27 cellular contexts compared by ENCODE assay signal in the genomic region with DNA sequence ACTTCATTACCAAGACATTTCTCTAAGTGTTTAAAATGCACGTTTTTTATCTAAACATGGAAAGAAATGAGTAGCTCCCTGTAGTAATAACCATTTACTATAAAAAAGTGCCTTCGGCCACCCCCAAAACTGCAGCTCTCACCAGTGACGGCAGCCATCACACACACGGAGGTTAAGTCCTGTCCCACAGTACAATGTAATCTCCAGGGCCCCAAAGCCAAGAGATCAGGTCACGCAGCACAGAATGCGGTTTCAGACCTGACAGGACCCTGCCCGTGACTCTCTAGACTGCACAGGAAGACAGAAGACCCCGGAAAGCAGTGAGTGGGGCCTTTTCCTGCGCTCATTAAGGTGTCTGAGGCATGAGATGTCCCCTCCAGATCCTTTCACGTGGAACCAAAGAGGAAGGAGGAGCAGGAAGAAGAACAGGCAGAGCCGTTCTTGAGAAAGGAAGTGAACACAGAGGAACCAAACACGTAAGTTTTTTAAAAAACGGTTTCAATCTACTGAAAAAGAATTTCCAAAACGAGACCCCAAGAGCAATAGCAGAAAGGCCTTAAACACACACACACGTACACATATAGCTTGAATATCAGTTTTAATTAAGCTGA.
DNase-seq lines count a peak whose midpoint lies in the region; ATAC-seq, FAIRE-seq and TF ChIP-seq lines count a peak whose summit lies in the region.
"Had no signal": no experiment of that assay in that cellular context is flagged by ENCODE, and none has a peak within 500 bp of the region (broad histone marks: within the 10 kb centered on the region; RNA-seq: fewer than 3 reads in every experiment).

No MANE protein-coding gene starts in this region.

- H3K27me3 ChIP-seq in OCI-LY1 (ENCODE audit: insufficient read depth, low read length): no peaks in the 10 kb centered on the region
- H3K27me3 ChIP-seq in K562 (ENCODE audit: control insufficient read depth in 2 of 2, insufficient read depth in 2 of 2, low read length in 2 of 2): peaks cover 14 to 25% of the 10 kb centered on the region in 2 experiments
- H3K27me3 ChIP-seq: adrenal gland, SJCRH30, tibial nerve had no signal

- intact Hi-C loops in K562 (cut with micrococcal nuclease): no loop called here

- H3K27ac ChIP-seq in OCI-LY1 (ENCODE audit: low read depth, low read length, poor library complexity, severe bottlenecking) (peak overlapping the region; percentile 81), K562 (ENCODE audit: extremely low read depth, low read depth, low read length) (no peak overlapping the region)
- H3K27ac ChIP-seq: A549, adrenal gland, epithelial cell of prostate, KMS-11, SJCRH30, tibial nerve had no signal

- no TSS peak for BruUV-seq in K562 (replicated peaks; lab: Mats Ljungman, UMichigan)

- TF ChIP-seq POLR2A in K562 (conservative IDR thresholded peaks at IDR 0.05): no peak

- peak overlapping the region; percentile 87; the same call in 1 of the 2 replicates for H2AFZ ChIP-seq in OCI-LY1 (ENCODE audit: low read length)
- H2AFZ ChIP-seq in K562 (ENCODE audit: low read depth, low read length): peak overlapping the region; percentile 49

- H3K9ac ChIP-seq in OCI-LY1 (ENCODE audit: low read length): peak overlapping the region; percentile 57
- no peak overlapping the region for H3K9ac ChIP-seq in K562 (ENCODE audit: insufficient read depth in 1 of 2, low read depth in 2 of 2, low read length in 2 of 2)
- H3K9ac ChIP-seq: KMS-11 had no signal

- H3K4me3 ChIP-seq in OCI-LY1 (ENCODE audit: low read depth, low read length, poor library complexity, severe bottlenecking) (peak overlapping the region; percentile 26), K562 (no peak overlapping the region)
- H3K4me3 ChIP-seq: A549, adrenal gland, HAP-1, SJCRH30, tibial nerve had no signal

- TF ChIP-seq CTCF in OCI-LY1 (IDR thresholded peaks at IDR 0.05; ENCODE audit: low read length): no peak
- TF ChIP-seq CTCF in K562 (IDR thresholded peaks at IDR 0.05 in 2 of 3, conservative IDR thresholded peaks at IDR 0.05 in 1 of 3; ENCODE audit: insufficient read depth in 2 of 3, low read depth in 1 of 3, low read length in 3 of 3): no peak

- POLR2A ChIA-PET in K562 (lab: Yijun Ruan, JAX): no interaction called here

- no peaks in the 10 kb centered on the region for H3K9me1 ChIP-seq in K562 (ENCODE audit: control insufficient read depth, insufficient read depth, low read length)

- H3K4me2 ChIP-seq in OCI-LY1 (ENCODE audit: low read length) (peak overlapping the region; percentile 62), K562 (ENCODE audit: insufficient read depth, low read length) (no peak overlapping the region)
- H3K4me2 ChIP-seq: A549, KMS-11 had no signal

- TF ChIP-seq RAD21 in K562 (CRISPR knock-in tag; conservative IDR thresholded peaks at IDR 0.05 in 1 of 2, IDR thresholded peaks at IDR 0.05 in 1 of 2): no peak

- CTCF ChIA-PET in K562 (lab: Yijun Ruan, JAX; ENCODE audit: low intra/inter-chr PET ratio): no interaction called here

- in situ Hi-C loops in K562 (cut with MboI): no loop called here

- no peaks in the 10 kb centered on the region for H3K9me2 ChIP-seq in OCI-LY1 (ENCODE audit: low read depth, low read length)

- FAIRE-seq in K562 (lab: Jason Lieb, UNC): no peak
- FAIRE-seq: A549, G401.6, HTR-8/SVneo had no signal

- H3F3A ChIP-seq in OCI-LY1 (ENCODE audit: insufficient read depth, low read length): no peaks in the 10 kb centered on the region

- H3K79me2 ChIP-seq in OCI-LY1 (ENCODE audit: insufficient read depth, low read length) (no peaks in the 10 kb centered on the region), K562 (ENCODE audit: control insufficient read depth, insufficient read depth, low read length) (no peaks in the 10 kb centered on the region)

- TF ChIP-seq EP300 in K562 (IDR thresholded peaks at IDR 0.05; ENCODE audit: low read length): no peak

- 3% methylated on average over 14 of the region's 15 CpGs for WGBS in K562 (ENCODE audit: insufficient coverage, low coverage, missing lambda C conversion rate)

- peak; percentile 20 to 47 for DNase-seq in AML-193 (lab: John Stamatoyannopoulos, UW)
- no peak for DNase-seq in K562 (ENCODE audit: extremely low read depth in 1 of 4, low spot score in 3 of 4)
- DNase-seq in COR-L47 (lab: John Stamatoyannopoulos, UW): no peak
- no peak for DNase-seq in T1000 (lab: John Stamatoyannopoulos, UW)
- no peak for DNase-seq in dermis blood vessel endothelial cell
- DNase-seq: activated CD4-positive, alpha-beta T cell treated with anti-CD3 and anti-CD28 coated beads, Interleukin-2, amount 10 ng/mL, durations not matched to agents 24 days and 14 days; activated CD8-positive, alpha-beta memory T cell treated with anti-CD3 and anti-CD28 coated beads, Interleukin-2, amount 10 ng/mL, durations not matched to agents 7 days and 5 days; activated naive CD4-positive, alpha-beta T cell; activated T-cell treated with anti-CD3 and anti-CD28 coated beads, Interleukin-2, amount 50 U/mL, for 72 hours; adrenal gland; DMS53; head of caudate nucleus; NCI-H1694; NCI-H524 treated with DMSO at 0.1 percent for 48 hours; NK-92 treated with Interleukin-12 subunit alpha and Interleukin-12 subunit beta, amount 100 ng/mL, for 24 hours; SJCRH30; stimulated activated CD8-positive, alpha-beta memory T cell treated with anti-CD3 and anti-CD28 coated beads, Interleukin-4, amount 100 ng/mL, for 48 hours had no signal

- H3K4me1 ChIP-seq in OCI-LY1 (ENCODE audit: insufficient read depth, low read length, severe bottlenecking): peaks cover 25% of the 10 kb centered on the region
- H3K4me1 ChIP-seq in K562 (replicated peaks in 1 of 2; ENCODE audit: control insufficient read depth in 2 of 2, insufficient read depth in 2 of 2, low read length in 2 of 2): no peaks in the 10 kb centered on the region
- H3K4me1 ChIP-seq: adrenal gland, HAP-1, SJCRH30, tibial nerve had no signal

- H4K20me1 ChIP-seq in OCI-LY1 (ENCODE audit: insufficient read depth, low read length): no peaks in the 10 kb centered on the region
- H4K20me1 ChIP-seq in K562 (replicated peaks; ENCODE audit: control insufficient read depth, insufficient read depth, low read length): no peaks in the 10 kb centered on the region

- H3K9me3 ChIP-seq in OCI-LY1 (ENCODE audit: low read length): peaks cover 9% of the 10 kb centered on the region
- 0 out of 2 replicates have a peak, but pooled peaks cover 1% of the 10 kb centered on the region for H3K9me3 ChIP-seq in K562 (replicated peaks; ENCODE audit: control insufficient read depth, insufficient read depth, low read depth, low read length)
- H3K9me3 ChIP-seq: A549, adrenal gland, HAP-1, SJCRH30, tibial nerve had no signal

- H3K36me3 ChIP-seq in OCI-LY1 (ENCODE audit: insufficient read depth, low read length) (peaks cover 34% of the 10 kb centered on the region), K562 (ENCODE audit: control insufficient read depth, insufficient read depth, low read length) (no peaks in the 10 kb centered on the region)
- H3K36me3 ChIP-seq: adrenal gland, HAP-1, SJCRH30 had no signal

- ATAC-seq in GM19395 (IDR thresholded peaks at IDR 0.05; ENCODE audit: unreplicated experiment): peak; percentile 54
- ATAC-seq in K562: no peak; the same call in 2 of the 3 replicates
- no peak for ATAC-seq in HG02759 (IDR thresholded peaks at IDR 0.05; ENCODE audit: unreplicated experiment)
- ATAC-seq: A549; activated CD8-positive, alpha-beta memory T cell treated with anti-CD3 and anti-CD28 coated beads, Interleukin-2, amount 10 ng/mL, durations not matched to agents 7 days and 5 days; activated T-cell treated with anti-CD3 and anti-CD28 coated beads, Interleukin-2, amount 50 U/mL, for 72 hours had no signal

Comparison
In these comparisons a context has a peak if more than half of its experiments do, and no peak if none do; other contexts are left out.
1. DNase-seq: peak in AML-193 (2 of 2); none in K562 (0 of 4), COR-L47 (single experiment), T1000 (single experiment) and dermis blood vessel endothelial cell (single experiment).